ENCODE assay signal across 12 cellular contexts in the genomic region with DNA sequence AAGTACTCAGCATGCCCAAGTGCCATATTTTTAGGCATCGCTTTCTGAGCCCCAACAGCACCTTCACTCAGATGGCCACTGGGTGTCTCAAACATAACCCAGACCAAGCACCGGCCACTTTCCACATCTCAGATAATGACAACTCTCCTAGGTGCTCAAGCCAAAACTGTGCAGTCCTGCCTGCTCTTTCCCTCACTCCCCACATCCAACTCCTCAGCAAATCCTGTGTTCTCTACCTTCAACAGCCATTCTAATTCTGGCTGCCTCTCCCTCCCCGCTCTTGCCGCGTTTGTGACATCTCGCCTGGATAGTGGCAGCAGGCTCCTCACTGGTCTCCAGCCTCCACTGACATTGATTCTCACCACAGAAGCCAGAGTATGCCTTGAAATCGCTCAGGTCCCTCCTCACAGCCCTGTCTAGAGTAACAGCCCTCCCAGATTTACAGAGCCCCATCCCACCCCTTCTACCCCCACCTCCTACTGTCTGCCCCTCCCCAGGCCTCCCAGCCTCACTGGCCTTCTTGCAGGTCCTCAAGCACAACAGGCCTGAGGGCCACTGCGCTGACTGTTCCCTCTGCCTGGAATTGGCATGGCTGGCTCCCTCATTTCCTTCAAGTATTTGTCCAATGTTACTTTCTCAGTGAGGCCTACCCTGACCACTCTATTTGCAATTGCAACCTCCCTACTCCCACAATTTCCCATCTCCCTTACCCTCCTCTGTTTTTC. TPM values are rescaled to one million over a fixed set of nuclear protein-coding genes. Genes with fewer than 3 reads are reported as not detected.
A peak's percentile ranks its signal among the peaks of the same experiment; 100 is the strongest.
DNase-seq lines count a peak whose midpoint lies in the region; ATAC-seq and TF ChIP-seq lines count a peak whose summit lies in the region.
"Had no signal": no experiment of that assay in that cellular context is flagged by ENCODE, and none has a peak within 500 bp of the region (broad histone marks: within the 10 kb centered on the region; RNA-seq: fewer than 3 reads in every experiment).

No MANE protein-coding gene starts in this region.

- no peaks in the 10 kb centered on the region for H3K27me3 Mint-ChIP-seq in activated CD4-positive, alpha-beta T cell treated with anti-CD3 and anti-CD28 coated beads, Interleukin-2, amount 10 ng/mL, durations not matched to agents 24 days and 14 days

- no peak overlapping the region for H2AFZ ChIP-seq in OCI-LY7 (ENCODE audit: low read length)

- H4K20me1 ChIP-seq in OCI-LY7 (ENCODE audit: insufficient read depth, low read length) = no peaks in the 10 kb centered on the region

- H3K79me2 ChIP-seq in OCI-LY7 (ENCODE audit: insufficient read depth, low read depth, low read length) = no peaks in the 10 kb centered on the region

- peaks cover 37% of the 10 kb centered on the region for H3K4me1 Mint-ChIP-seq in activated CD4-positive, alpha-beta T cell treated with anti-CD3 and anti-CD28 coated beads, Interleukin-2, amount 10 ng/mL, durations not matched to agents 24 days and 14 days

- H3K27ac Mint-ChIP-seq in activated CD4-positive, alpha-beta T cell treated with anti-CD3 and anti-CD28 coated beads, Interleukin-2, amount 10 ng/mL, durations not matched to agents 24 days and 14 days = peak overlapping the region; percentile 79

- H3K4me3 ChIP-seq in OCI-LY7 (ENCODE audit: low read depth, low read length, poor library complexity, severe bottlenecking) = no peak overlapping the region
- H3K4me3 ChIP-seq: MG63 had no signal

- BruUV-seq in OCI-LY7 (replicated peaks; lab: Mats Ljungman, UMichigan) = no TSS peak

- no peaks in the 10 kb centered on the region for H3K9me3 Mint-ChIP-seq in activated CD4-positive, alpha-beta T cell treated with anti-CD3 and anti-CD28 coated beads, Interleukin-2, amount 10 ng/mL, durations not matched to agents 24 days and 14 days

- no peak overlapping the region for H3K27ac ChIP-seq in OCI-LY7 (ENCODE audit: low read depth, low read length, poor library complexity, severe bottlenecking)

- H3K9me3 ChIP-seq in OCI-LY7 (ENCODE audit: low read length) = no peaks in the 10 kb centered on the region
- H3K9me3 ChIP-seq: MG63 had no signal

- H3K9me2 ChIP-seq in OCI-LY7 (ENCODE audit: insufficient read depth, low read length) = no peaks in the 10 kb centered on the region

- H3K36me3 ChIP-seq in OCI-LY7 (ENCODE audit: insufficient read depth, low read length) = 0 out of 2 replicates have a peak, but pooled peaks cover 3% of the 10 kb centered on the region
- H3K36me3 ChIP-seq: MG63 had no signal

- ATAC-seq in sciatic nerve (no peak), HG03520 (IDR thresholded peaks at IDR 0.05; ENCODE audit: unreplicated experiment) (no peak), GM21576 (IDR thresholded peaks at IDR 0.05; ENCODE audit: unreplicated experiment) (no peak)
- ATAC-seq: HCT116 had no signal

- POLR2A ChIA-PET in OCI-LY7 (lab: Charles Lee) = no interaction called here

- H3K4me1 ChIP-seq in OCI-LY7 (ENCODE audit: insufficient read depth, low read length, poor library complexity, severe bottlenecking) = peaks cover 18% of the 10 kb centered on the region

- CTCF ChIA-PET in OCI-LY7 (lab: Charles Lee; ENCODE audit: unreplicated experiment) = no interaction called here

- no peak for DNase-seq in activated CD4-positive, alpha-beta T cell treated with anti-CD3 and anti-CD28 coated beads, Interleukin-2, amount 10 ng/mL, durations not matched to agents 24 days and 14 days
- no peak for DNase-seq in activated CD4-positive, alpha-beta T cell treated with anti-CD3 and anti-CD28 coated beads, Interleukin-2, amount 50 U/mL, for 4 hours
- DNase-seq in OCI-LY7 (ENCODE audit: low spot score) (peak; percentile 33), cerebellum (ENCODE audit: low spot score) (peak; percentile 31), sciatic nerve (ENCODE audit: low spot score) (peak; percentile 54), NCI-H1417 treated with DMSO at 0.1 percent for 48 hours (lab: John Stamatoyannopoulos, UW) (no peak)
- DNase-seq: mesendoderm, MG63, SW 1271 had no signal

- no peak overlapping the region for H3K4me2 ChIP-seq in OCI-LY7 (ENCODE audit: low read length)

- peak overlapping the region; percentile 71 for H3K4me3 Mint-ChIP-seq in activated CD4-positive, alpha-beta T cell treated with anti-CD3 and anti-CD28 coated beads, Interleukin-2, amount 10 ng/mL, durations not matched to agents 24 days and 14 days

- TF ChIP-seq CTCF in OCI-LY7 (conservative IDR thresholded peaks at IDR 0.05; ENCODE audit: low read length) = peak; percentile 45

- intact Hi-C loops in activated CD4-positive, alpha-beta T cell treated with anti-CD3 and anti-CD28 coated beads, Interleukin-2, amount 10 ng/mL, durations not matched to agents 24 days and 14 days (cut with micrococcal nuclease) = loop anchor here (10.0 kb wide), 1 partner anchor 238 kb away; a partner anchor contains a TSS
- intact Hi-C loops in OCI-LY7 (cut with micrococcal nuclease; ENCODE audit: unreplicated experiment) = no loop called here
- intact Hi-C loops in sciatic nerve (cut with DNase I) = no loop called here

- peaks cover 13% of the 10 kb centered on the region for H3K36me3 Mint-ChIP-seq in activated CD4-positive, alpha-beta T cell treated with anti-CD3 and anti-CD28 coated beads, Interleukin-2, amount 10 ng/mL, durations not matched to agents 24 days and 14 days (ENCODE audit: low read depth)

RNA-seq across cellular contexts. Expression of a gene that starts 1.3 kb away (rescaled TPM):
- total RNA-seq in activated CD4-positive, alpha-beta T cell treated with anti-CD3 and anti-CD28 coated beads, Interleukin-2, amount 10 ng/mL, durations not matched to agents 24 days and 14 days = 5.0 and 6.2 TPM in 2 replicates
- 0.05 TPM in 1 of 2 replicates, not detected in the other for total RNA-seq in OCI-LY7 (2014; rRNA removed; shearing (Covaris generic))
- total RNA-seq in OCI-LY7 (2022) (0.23 and 0.35 TPM in 2 replicates), cerebellum (1.8 TPM), sciatic nerve (12.8 TPM)

RNA-seq across cellular contexts. Expression of a gene that starts 2.2 kb away (rescaled TPM):
- 28.2 and 29.9 TPM in 2 replicates for total RNA-seq in activated CD4-positive, alpha-beta T cell treated with anti-CD3 and anti-CD28 coated beads, Interleukin-2, amount 10 ng/mL, durations not matched to agents 24 days and 14 days
- 11.2 and 16.9 TPM in 2 replicates for total RNA-seq in OCI-LY7 (2014; rRNA removed; shearing (Covaris generic))
- 14.4 and 14.9 TPM in 2 replicates for total RNA-seq in OCI-LY7 (2022)
- 12.5 TPM for total RNA-seq in cerebellum
- total RNA-seq in sciatic nerve = 17.0 TPM

RNA-seq across cellular contexts. Expression of a gene that starts 6.7 kb away (rescaled TPM):
- total RNA-seq in activated CD4-positive, alpha-beta T cell treated with anti-CD3 and anti-CD28 coated beads, Interleukin-2, amount 10 ng/mL, durations not matched to agents 24 days and 14 days = 54.4 and 58.7 TPM in 2 replicates
- total RNA-seq in OCI-LY7 (2014; rRNA removed; shearing (Covaris generic)) = 23.0 and 31.5 TPM in 2 replicates
- total RNA-seq in OCI-LY7 (2022) (111 and 114 TPM in 2 replicates), cerebellum (14.1 TPM), sciatic nerve (53.3 TPM)

RNA-seq across cellular contexts. Expression of a gene that starts 17.8 kb away (rescaled TPM):
- 77.7 and 87.8 TPM in 2 replicates for total RNA-seq in activated CD4-positive, alpha-beta T cell treated with anti-CD3 and anti-CD28 coated beads, Interleukin-2, amount 10 ng/mL, durations not matched to agents 24 days and 14 days
- total RNA-seq in OCI-LY7 (2014; rRNA removed; shearing (Covaris generic)) = 49.8 and 62.4 TPM in 2 replicates
- total RNA-seq in OCI-LY7 (2022) = 57.6 and 63.8 TPM in 2 replicates
- total RNA-seq in cerebellum = 38.3 TPM
- total RNA-seq in sciatic nerve = 31.9 TPM

RNA-seq across cellular contexts. Expression of a gene that starts 57.8 kb away (rescaled TPM):
- total RNA-seq in activated CD4-positive, alpha-beta T cell treated with anti-CD3 and anti-CD28 coated beads, Interleukin-2, amount 10 ng/mL, durations not matched to agents 24 days and 14 days = 3.8 and 4.5 TPM in 2 replicates
- total RNA-seq in OCI-LY7 (2014; rRNA removed; shearing (Covaris generic)) = 2.4 and 3.0 TPM in 2 replicates
- total RNA-seq in OCI-LY7 (2022) (4.1 and 4.5 TPM in 2 replicates), cerebellum (2.5 TPM), sciatic nerve (2.0 TPM)

Comparison
In these comparisons a context has a peak if more than half of its experiments do, and no peak if none do; other contexts are left out.
1. DNase-seq: peak in OCI-LY7 (single experiment), cerebellum (single experiment) and sciatic nerve (single experiment); none in activated CD4-positive, alpha-beta T cell treated with anti-CD3 and anti-CD28 coated beads, Interleukin-2, amount 10 ng/mL, durations not matched to agents 24 days and 14 days (single experiment), activated CD4-positive, alpha-beta T cell treated with anti-CD3 and anti-CD28 coated beads, Interleukin-2, amount 50 U/mL, for 4 hours (0 of 2) and NCI-H1417 treated with DMSO at 0.1 percent for 48 hours (single experiment).